ENCODE assay signal across 1 cellular context in the genomic region with DNA sequence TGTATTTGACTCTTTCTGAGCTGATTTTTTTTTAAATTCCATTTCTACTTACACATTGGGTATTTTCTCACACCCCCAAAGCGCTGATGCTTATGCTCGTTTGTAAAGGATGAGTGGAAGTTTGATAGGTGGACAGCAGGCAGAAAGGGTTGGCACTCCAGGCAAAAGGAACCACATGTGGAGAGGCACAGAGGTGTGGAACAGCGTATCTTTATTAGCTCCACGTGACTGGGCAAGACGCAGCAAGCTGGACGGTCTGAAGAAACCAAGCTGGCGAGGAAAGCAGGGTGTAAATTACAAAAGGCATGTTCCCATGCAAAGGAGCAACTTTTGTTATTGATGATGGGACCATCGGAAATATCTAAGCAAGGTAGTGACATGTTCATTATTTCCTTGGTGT.
TF ChIP-seq lines count a peak whose summit lies in the region.

No MANE protein-coding gene starts in this region.

TF ChIP-seq in K562, 482 proteins besides CTCF, POLR2A, EP300 and RAD21 (continued from another document):
- TF ChIP-seq, protein P1, sequence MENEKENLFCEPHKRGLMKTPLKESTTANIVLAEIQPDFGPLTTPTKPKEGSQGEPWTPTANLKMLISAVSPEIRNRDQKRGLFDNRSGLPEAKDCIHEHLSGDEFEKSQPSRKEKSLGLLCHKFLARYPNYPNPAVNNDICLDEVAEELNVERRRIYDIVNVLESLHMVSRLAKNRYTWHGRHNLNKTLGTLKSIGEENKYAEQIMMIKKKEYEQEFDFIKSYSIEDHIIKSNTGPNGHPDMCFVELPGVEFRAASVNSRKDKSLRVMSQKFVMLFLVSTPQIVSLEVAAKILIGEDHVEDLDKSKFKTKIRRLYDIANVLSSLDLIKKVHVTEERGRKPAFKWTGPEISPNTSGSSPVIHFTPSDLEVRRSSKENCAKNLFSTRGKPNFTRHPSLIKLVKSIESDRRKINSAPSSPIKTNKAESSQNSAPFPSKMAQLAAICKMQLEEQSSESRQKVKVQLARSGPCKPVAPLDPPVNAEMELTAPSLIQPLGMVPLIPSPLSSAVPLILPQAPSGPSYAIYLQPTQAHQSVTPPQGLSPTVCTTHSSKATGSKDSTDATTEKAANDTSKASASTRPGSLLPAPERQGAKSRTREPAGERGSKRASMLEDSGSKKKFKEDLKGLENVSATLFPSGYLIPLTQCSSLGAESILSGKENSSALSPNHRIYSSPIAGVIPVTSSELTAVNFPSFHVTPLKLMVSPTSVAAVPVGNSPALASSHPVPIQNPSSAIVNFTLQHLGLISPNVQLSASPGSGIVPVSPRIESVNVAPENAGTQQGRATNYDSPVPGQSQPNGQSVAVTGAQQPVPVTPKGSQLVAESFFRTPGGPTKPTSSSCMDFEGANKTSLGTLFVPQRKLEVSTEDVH (IDR thresholded peaks at IDR 0.05; ENCODE audit: low read depth, partially characterized antibody), result no peak
